Comparison of ENCODE assay signal across 18 cellular contexts in genomic region chr22:50277761-50278160, GRCh38. TPM values are rescaled to one million over a fixed set of nuclear protein-coding genes. Genes with fewer than 3 reads are reported as not detected.
A peak's percentile ranks its signal among the peaks of the same experiment; 100 is the strongest.
DNase-seq lines count a peak whose midpoint lies in the region; ATAC-seq and TF ChIP-seq lines count a peak whose summit lies in the region.
"Had no signal": no experiment of that assay in that cellular context is flagged by ENCODE, and none has a peak within 500 bp of the region (broad histone marks: within the 10 kb centered on the region; RNA-seq: fewer than 3 reads in every experiment).

No MANE protein-coding gene starts in this region.

- H3K9me3 Mint-ChIP-seq in activated naive CD8-positive, alpha-beta T cell treated with anti-CD3 and anti-CD28 coated beads for 36 hours = no peaks in the 10 kb centered on the region
- H3K9me3 Mint-ChIP-seq in CD14-positive monocyte = peaks cover 0 to 2% (median 0%) of the 10 kb centered on the region in 7 donors
- H3K9me3 Mint-ChIP-seq: CD8-positive, alpha-beta T cell; IgD-negative memory B cell had no signal

- peaks cover 8% of the 10 kb centered on the region for H3K27me3 Mint-ChIP-seq in activated naive CD8-positive, alpha-beta T cell treated with anti-CD3 and anti-CD28 coated beads for 36 hours
- H3K27me3 Mint-ChIP-seq in CD14-positive monocyte (ENCODE audit: low read depth in 3 of 3) = peaks cover under 1 to 7% (median 7%) of the 10 kb centered on the region in 3 donors
- H3K27me3 Mint-ChIP-seq: IgD-negative memory B cell had no signal

- no peak overlapping the region for H3K4me3 ChIP-seq in Jurkat, Clone E6-1 (ENCODE audit: low read length)
- H3K4me3 ChIP-seq: A549, BLaER1, GM23338 had no signal

- TF ChIP-seq CTCF in CD14-positive monocyte (IDR thresholded peaks at IDR 0.05) = no peak

- no peak overlapping the region for H3K27ac Mint-ChIP-seq in activated naive CD8-positive, alpha-beta T cell treated with anti-CD3 and anti-CD28 coated beads for 36 hours
- H3K27ac Mint-ChIP-seq in CD14-positive monocyte = no peak overlapping the region
- H3K27ac Mint-ChIP-seq: CD8-positive, alpha-beta T cell; GM23338 had no signal

- peaks cover 2% of the 10 kb centered on the region for H3K4me1 Mint-ChIP-seq in activated naive CD8-positive, alpha-beta T cell treated with anti-CD3 and anti-CD28 coated beads for 36 hours
- H3K4me1 Mint-ChIP-seq in CD14-positive monocyte = peaks cover 6% of the 10 kb centered on the region
- H3K4me1 Mint-ChIP-seq: GM23338, IgD-negative memory B cell had no signal

- peaks cover 3% of the 10 kb centered on the region for H3K36me3 Mint-ChIP-seq in activated naive CD8-positive, alpha-beta T cell treated with anti-CD3 and anti-CD28 coated beads for 36 hours
- peaks cover 60 to 88% of the 10 kb centered on the region in 2 donors for H3K36me3 Mint-ChIP-seq in CD14-positive monocyte
- H3K36me3 Mint-ChIP-seq: IgD-negative memory B cell had no signal

- no peak overlapping the region for H3K4me3 Mint-ChIP-seq in activated naive CD8-positive, alpha-beta T cell treated with anti-CD3 and anti-CD28 coated beads for 36 hours
- no peak overlapping the region for H3K4me3 Mint-ChIP-seq in CD14-positive monocyte
- H3K4me3 Mint-ChIP-seq: CD8-positive, alpha-beta T cell; GM23338 had no signal

- peak; percentile 19 for ATAC-seq in left colon
- ATAC-seq: CD8-positive, alpha-beta T cell; GM23338; HepG2 had no signal

- intact Hi-C loops in left colon (cut with DNase I, micrococcal nuclease) = loop anchor here (5.0 to 10.0 kb wide), 2 partner anchors 45 to 47 kb away; partner anchors contain the start of gene DENND6B (in 1 of the 2)
- intact Hi-C loops in CD14-positive monocyte (cut with micrococcal nuclease) = loop anchor here (2.0 to 5.0 kb wide), 3 partner anchors 49 to 65 kb away; partner anchors contain the start of genes DENND6B (in 2 of the 2) and PPP6R2 (in 1 of the 2)

- DNase-seq in DMS53 (lab: John Stamatoyannopoulos, UW) (peak; percentile 42), DMS53 treated with DMSO at 0.1 percent for 48 hours (lab: John Stamatoyannopoulos, UW; ENCODE audit: unreplicated experiment) (no peak), left colon (no peak), CD14-positive monocyte (ENCODE audit: low spot score) (no peak), AG08396 (ENCODE audit: low spot score) (no peak)
- peak; percentile 10 for DNase-seq in Jurkat, Clone E6-1 (ENCODE audit: low read depth, low spot score)
- no peak for DNase-seq in activated naive CD8-positive, alpha-beta T cell treated with anti-CD3 and anti-CD28 coated beads for 36 hours
- DNase-seq: CD8-positive, alpha-beta T cell; COR-L47; DMS 273 treated with DMSO at 0.1 percent for 48 hours; DMS79 treated with DMSO at 0.1 percent for 48 hours; GF-D8; HCEC 1CT had no signal

RNA-seq across cellular contexts. Expression of gene MAPK11, which starts 7.6 kb away (rescaled TPM):
- polyA plus RNA-seq in Jurkat, Clone E6-1 (2012; ENCODE audit: insufficient read depth, insufficient read length) = 37.9 TPM
- 1 to 10 TPM; 1.2 to 1.9 TPM for total RNA-seq in left colon
- total RNA-seq in activated naive CD8-positive, alpha-beta T cell treated with anti-CD3 and anti-CD28 coated beads for 36 hours = 1 to 10 TPM; 3.2 to 3.3 TPM
- polyA plus RNA-seq in CD14-positive monocyte = not detected

RNA-seq across cellular contexts. Expression of gene MAPK12, which starts 16.3 kb away (rescaled TPM):
- polyA plus RNA-seq in Jurkat, Clone E6-1 (2012; ENCODE audit: insufficient read depth, insufficient read length) = 27.7 TPM
- 1 to 10 TPM; 3.0 to 3.1 TPM for total RNA-seq in left colon
- total RNA-seq in activated naive CD8-positive, alpha-beta T cell treated with anti-CD3 and anti-CD28 coated beads for 36 hours = 1 to 10 TPM; 3.5 to 3.6 TPM
- polyA plus RNA-seq in CD14-positive monocyte = under 1 TPM; 0.06 to 0.13 TPM

RNA-seq across cellular contexts. Expression of gene HDAC10, which starts 26.7 kb away (rescaled TPM):
- 54.8 TPM for polyA plus RNA-seq in Jurkat, Clone E6-1 (2012; ENCODE audit: insufficient read depth, insufficient read length)
- 10 to 100 TPM; 48.3 to 49.2 TPM for total RNA-seq in left colon
- 10 to 100 TPM; 37.3 to 42.3 TPM for total RNA-seq in activated naive CD8-positive, alpha-beta T cell treated with anti-CD3 and anti-CD28 coated beads for 36 hours
- polyA plus RNA-seq in CD14-positive monocyte = 10 to 100 TPM in 1 of 2 donors, 1 to 10 TPM in 1; 9.2 to 13.7 TPM

RNA-seq across cellular contexts. Expression of gene PLXNB2, which starts 29.7 kb away (rescaled TPM):
- 17.6 TPM for polyA plus RNA-seq in Jurkat, Clone E6-1 (2012; ENCODE audit: insufficient read depth, insufficient read length)
- 100 to 1,000 TPM; 290 TPM for total RNA-seq in left colon
- total RNA-seq in activated naive CD8-positive, alpha-beta T cell treated with anti-CD3 and anti-CD28 coated beads for 36 hours = 10 to 100 TPM; 16.1 to 16.8 TPM
- polyA plus RNA-seq in CD14-positive monocyte = 10 to 100 TPM; 38.2 to 70.5 TPM

RNA-seq across cellular contexts. Expression of gene TUBGCP6, which starts 32.9 kb away (rescaled TPM):
- 44.0 TPM for polyA plus RNA-seq in Jurkat, Clone E6-1 (2012; ENCODE audit: insufficient read depth, insufficient read length)
- 10 to 100 TPM; 26.3 to 31.6 TPM for total RNA-seq in left colon
- 10 to 100 TPM; 38.7 to 41.7 TPM for total RNA-seq in activated naive CD8-positive, alpha-beta T cell treated with anti-CD3 and anti-CD28 coated beads for 36 hours
- 1 to 10 TPM; 3.7 to 4.3 TPM for polyA plus RNA-seq in CD14-positive monocyte

Comparison
In these comparisons a context has a peak if more than half of its experiments do, and no peak if none do; other contexts are left out.
1. DNase-seq: peak in DMS53 (single experiment) and Jurkat, Clone E6-1 (single experiment); none in DMS53 treated with DMSO at 0.1 percent for 48 hours (single experiment), left colon (0 of 2), activated naive CD8-positive, alpha-beta T cell treated with anti-CD3 and anti-CD28 coated beads for 36 hours (single experiment), CD14-positive monocyte (single experiment) and AG08396 (single experiment).